10 cellular contexts compared by ENCODE assay signal in genomic region chr18:3457261-3457724, GRCh38. TPM values are rescaled to one million over a fixed set of nuclear protein-coding genes. Genes with fewer than 3 reads are reported as not detected.
DNase-seq lines count a peak whose midpoint lies in the region; ATAC-seq and TF ChIP-seq lines count a peak whose summit lies in the region.
"Had no signal": no experiment of that assay in that cellular context is flagged by ENCODE, and none has a peak within 500 bp of the region (broad histone marks: within the 10 kb centered on the region; RNA-seq: fewer than 3 reads in every experiment).

No MANE protein-coding gene starts in this region.

- H3K9me3 ChIP-seq in PC-3 (ENCODE audit: low read length) (no peaks in the 10 kb centered on the region), esophagus muscularis mucosa (no peaks in the 10 kb centered on the region)

- in situ Hi-C loops in Caki2 (cut with HindIII; ENCODE audit: low pct_unique_long_range_greater_than_20kb, low sequenced_read_pairs): no loop called here

- POLR2A ChIA-PET in PC-3 (lab: Charles Lee; ENCODE audit: unreplicated experiment): interaction anchor here (0.6 to 2.9 kb wide), 4 partner anchors 137 to 146 kb away, joined by 5 to 24 read pairs (median 10); no protein-coding TSS in a partner anchor

- H3K4me1 Mint-ChIP-seq in osteocyte (ENCODE audit: unreplicated experiment): peaks cover 68% of the 10 kb centered on the region

- DNase-seq in Caki2 (ENCODE audit: low read depth) (peak; percentile 65), PC-3 (no peak), esophagus muscularis mucosa (ENCODE audit: extremely low spot score) (peak; percentile 77), osteocyte (ENCODE audit: extremely low spot score, unreplicated experiment) (no peak), NCI-H2029 treated with DMSO at 0.1 percent for 48 hours (lab: John Stamatoyannopoulos, UW) (no peak), NCI-H2107 treated with DMSO at 0.1 percent for 48 hours (lab: John Stamatoyannopoulos, UW; ENCODE audit: unreplicated experiment) (no peak)
- DNase-seq: MG63, T-helper 2 cell had no signal

- no TSS peak for BruUV-seq in PC-3 (replicated peaks; lab: Mats Ljungman, UMichigan)

- no peaks in the 10 kb centered on the region for H3K27me3 ChIP-seq in PC-3 (ENCODE audit: low read length)
- no peaks in the 10 kb centered on the region for H3K27me3 ChIP-seq in esophagus muscularis mucosa
- H3K27me3 ChIP-seq: MG63 had no signal

- ATAC-seq in PC-3 (no peak), HG02885 (IDR thresholded peaks at IDR 0.05; ENCODE audit: poor library complexity, unreplicated experiment) (no peak)
- ATAC-seq in activated CD4-positive, CD25-positive, alpha-beta regulatory T cell treated with anti-CD3 and anti-CD28 coated beads, Interleukin-2, amount 50 U/mL, for 24 hours: no peak

- H3K4me1 ChIP-seq in PC-3 (ENCODE audit: insufficient read depth, low read length) (peaks cover 51% of the 10 kb centered on the region), esophagus muscularis mucosa (peaks cover 24 to 65% (median 53%) of the 10 kb centered on the region in 4 donors)

- H4K20me1 ChIP-seq in PC-3 (ENCODE audit: low read length): peaks cover 27% of the 10 kb centered on the region

- TF ChIP-seq CTCF in PC-3 (conservative IDR thresholded peaks at IDR 0.05; ENCODE audit: low read depth, low read length) (no peak), esophagus muscularis mucosa (IDR thresholded peaks at IDR 0.05) (no peak), osteocyte (IDR thresholded peaks at IDR 0.05) (no peak)

- CTCF ChIA-PET in PC-3 (lab: Charles Lee): interaction anchor here (0.7 kb wide), 1 partner anchor 572 kb away, joined by 3 read pairs; no protein-coding TSS in a partner anchor

- H3K27ac ChIP-seq in PC-3 (ENCODE audit: low read length) (peak overlapping the region; percentile 95), esophagus muscularis mucosa (replicated peaks in 1 of 4) (peak overlapping the region in 1 of 4 donors; percentile 19)

- peaks cover 76% of the 10 kb centered on the region for H3K79me2 ChIP-seq in PC-3 (ENCODE audit: low read length)

- intact Hi-C loops in PC-3 (cut with micrococcal nuclease): loop anchor here (5.0 to 10.0 kb wide), 2 partner anchors 40 to 332 kb away; no protein-coding TSS in a partner anchor
- intact Hi-C loops in esophagus muscularis mucosa (cut with DNase I): loop anchor here (5.0 kb wide), 2 partner anchors 175 to 210 kb away; no protein-coding TSS in a partner anchor

- H3K9me2 ChIP-seq in PC-3 (replicated peaks; ENCODE audit: low read length): no peaks in the 10 kb centered on the region

- no peak for TF ChIP-seq POLR2A in esophagus muscularis mucosa (IDR thresholded peaks at IDR 0.05; ENCODE audit: low read depth)

- H3K27ac Mint-ChIP-seq in osteocyte (ENCODE audit: unreplicated experiment): peak overlapping the region; percentile 44

- H3K4me3 ChIP-seq in PC-3 (ENCODE audit: low read length): peak overlapping the region; percentile 96
- H3K4me3 ChIP-seq in esophagus muscularis mucosa: no peak overlapping the region
- H3K4me3 ChIP-seq: MG63 had no signal

- H3K4me3 Mint-ChIP-seq in osteocyte (ENCODE audit: unreplicated experiment): no peak overlapping the region

- no peaks in the 10 kb centered on the region for H3K27me3 Mint-ChIP-seq in osteocyte (ENCODE audit: unreplicated experiment)

- H3K9me3 Mint-ChIP-seq in osteocyte (ENCODE audit: unreplicated experiment): peaks cover 12% of the 10 kb centered on the region

- TF ChIP-seq EP300 in esophagus muscularis mucosa (IDR thresholded peaks at IDR 0.05): no peak

- H3K4me2 ChIP-seq in PC-3 (ENCODE audit: low read length): peak overlapping the region; percentile 87

- peak overlapping the region; percentile 97 for H3K9ac ChIP-seq in PC-3 (ENCODE audit: low read length)

- H3K36me3 Mint-ChIP-seq in osteocyte (ENCODE audit: unreplicated experiment): peaks cover 52% of the 10 kb centered on the region

- H2AFZ ChIP-seq in PC-3 (ENCODE audit: low read length): no peak overlapping the region

- H3K36me3 ChIP-seq in PC-3 (ENCODE audit: low read depth, low read length) (peaks cover 38% of the 10 kb centered on the region), esophagus muscularis mucosa (peaks cover 17 to 38% (median 31%) of the 10 kb centered on the region in 4 donors)

- 80% methylated on average over 15 of the region's 15 CpGs for WGBS in esophagus muscularis mucosa

- peaks cover 18% of the 10 kb centered on the region for H3F3A ChIP-seq in PC-3 (ENCODE audit: low read length, unreplicated experiment)

RNA-seq across cellular contexts. Expression of gene TGIF1, which starts 7.3 kb away (rescaled TPM):
- 395 and 500 TPM in 2 replicates for total RNA-seq in Caki2 (2014; rRNA removed; shearing (Covaris generic); ENCODE audit: low replicate concordance)
- total RNA-seq in PC-3 (2014; rRNA removed): 101 and 114 TPM in 2 replicates
- 100 to 1,000 TPM in 1 of 4 donors, 10 to 100 TPM in 3; 48.2 to 142 (median 64.0) TPM for total RNA-seq in esophagus muscularis mucosa
- 83.0 and 90.7 TPM in 2 replicates for total RNA-seq in osteocyte

Comparison
In these comparisons a context has a peak if more than half of its experiments do, and no peak if none do; other contexts are left out.
1. DNase-seq: peak in Caki2 (single experiment) and esophagus muscularis mucosa (single experiment); none in PC-3 (single experiment), osteocyte (single experiment), NCI-H2029 treated with DMSO at 0.1 percent for 48 hours (single experiment) and NCI-H2107 treated with DMSO at 0.1 percent for 48 hours (single experiment).